ENCODE assay signal across 8 cellular contexts in genomic region chr1:28233264-28233606, GRCh38. TPM values are rescaled to one million over a fixed set of nuclear protein-coding genes. Genes with fewer than 3 reads are reported as not detected.
DNase-seq lines count a peak whose midpoint lies in the region; ATAC-seq, FAIRE-seq and TF ChIP-seq lines count a peak whose summit lies in the region.

No MANE protein-coding gene starts in this region.

- no peaks in the 10 kb centered on the region; the same call in 1 of the 2 replicates for H4K20me1 ChIP-seq in PC-9 (ENCODE audit: insufficient read depth)
- H4K20me1 ChIP-seq in endothelial cell of umbilical vein (replicated peaks; ENCODE audit: control insufficient read depth, extremely low read depth, insufficient read depth, low read length), result no peaks in the 10 kb centered on the region

- H3K36me3 ChIP-seq in CD8-positive, alpha-beta T cell (ENCODE audit: insufficient read depth, low read length), result peaks cover 2% of the 10 kb centered on the region
- H3K36me3 ChIP-seq in PC-9 (ENCODE audit: low read depth) (0 out of 2 replicates have a peak, but pooled peaks cover 4% of the 10 kb centered on the region), endothelial cell of umbilical vein (ENCODE audit: control insufficient read depth in 2 of 2, extremely low read depth in 1 of 2, insufficient read depth in 2 of 2, low read length in 2 of 2) (peaks cover 0 to 6% of the 10 kb centered on the region in 2 experiments), pancreas (peaks cover 0 to 6% (median 0%) of the 10 kb centered on the region in 3 donors)

- no peak overlapping the region for H3K9ac ChIP-seq in endothelial cell of umbilical vein (replicated peaks; ENCODE audit: extremely low read depth, insufficient read depth, low read length)

- H3F3A ChIP-seq in PC-9 (ENCODE audit: insufficient read depth, low read depth), result no peaks in the 10 kb centered on the region

- dilution Hi-C loops in endothelial cell of umbilical vein (cut with MboI; ENCODE audit: extremely low pct_ligation_motif_present, low sequenced_read_pairs), result no loop called here

- no peaks in the 10 kb centered on the region for H3K27me3 ChIP-seq in CD8-positive, alpha-beta T cell (ENCODE audit: insufficient read depth, low read length)
- no peaks in the 10 kb centered on the region for H3K27me3 ChIP-seq in PC-9 (ENCODE audit: insufficient read depth, low read depth)
- H3K27me3 ChIP-seq in endothelial cell of umbilical vein (ENCODE audit: control insufficient read depth in 2 of 2, insufficient read depth in 2 of 2, low read length in 2 of 2), result no peaks in the 10 kb centered on the region
- no peaks in the 10 kb centered on the region for H3K27me3 ChIP-seq in pancreas

- H3K9me1 ChIP-seq in endothelial cell of umbilical vein (replicated peaks; ENCODE audit: control insufficient read depth, extremely low read depth, insufficient read depth, low read length), result no peaks in the 10 kb centered on the region

- peak overlapping the region; percentile 84 for H3K4me2 ChIP-seq in PC-9
- no peak overlapping the region for H3K4me2 ChIP-seq in endothelial cell of umbilical vein (ENCODE audit: insufficient read depth, low read length)

- no peak overlapping the region for H3K27ac ChIP-seq in CD8-positive, alpha-beta T cell (ENCODE audit: low read depth, low read length)
- no peak overlapping the region for H3K27ac ChIP-seq in PC-9
- no peak overlapping the region for H3K27ac ChIP-seq in endothelial cell of umbilical vein (ENCODE audit: insufficient read depth, low read depth, low read length)
- H3K27ac ChIP-seq in pancreas, result peak overlapping the region in 2 of 4 donors; percentile 52 to 62

- no peak for TF ChIP-seq POLR2A in endothelial cell of umbilical vein (IDR thresholded peaks at IDR 0.05; ENCODE audit: low read depth, low read length)

- no peak for ATAC-seq in CD8-positive, alpha-beta T cell
- ATAC-seq in pancreas, result no peak

- BruUV-seq in PC-9 (replicated peaks; lab: Mats Ljungman, UMichigan), result no TSS peak
- BruUV-seq in endothelial cell of umbilical vein (replicated peaks; lab: Mats Ljungman, UMichigan), result no TSS peak

- H3K4me3 ChIP-seq in CD8-positive, alpha-beta T cell (ENCODE audit: low read depth, low read length), result peak overlapping the region; percentile 93
- H3K4me3 ChIP-seq in PC-9, result peak overlapping the region; percentile 98; the same call in 1 of the 2 replicates
- peak overlapping the region in 1 of 3 experiments; percentile 97 for H3K4me3 ChIP-seq in endothelial cell of umbilical vein (replicated peaks in 1 of 3; ENCODE audit: insufficient read depth in 1 of 3, low read depth in 1 of 3, low read length in 3 of 3)
- peak overlapping the region in 3 of 4 donors; percentile 83 to 91 (median 85) for H3K4me3 ChIP-seq in pancreas

- TF ChIP-seq CTCF in CD8-positive, alpha-beta T cell (IDR thresholded peaks at IDR 0.05), result no peak
- TF ChIP-seq CTCF in PC-9 (conservative IDR thresholded peaks at IDR 0.05), result no peak
- TF ChIP-seq CTCF in endothelial cell of umbilical vein (IDR thresholded peaks at IDR 0.05; ENCODE audit: extremely low read depth in 1 of 2, insufficient read depth in 1 of 2, low read depth in 1 of 2, low read length in 2 of 2), result no peak
- no peak for TF ChIP-seq CTCF in pancreas (IDR thresholded peaks at IDR 0.05)

- H3K9me2 ChIP-seq in PC-9 (ENCODE audit: insufficient read depth), result no peaks in the 10 kb centered on the region

- DNase-seq in CD8-positive, alpha-beta T cell, result no peak
- no peak for DNase-seq in PC-9
- DNase-seq in endothelial cell of umbilical vein (ENCODE audit: low read depth, low spot score), result no peak
- DNase-seq in pancreas, result peak in 1 of 6 donors; percentile 31
- DNase-seq in SIG-M5 treated with dmso at 0.1 percent for 504 hours (lab: John Stamatoyannopoulos, UW; ENCODE audit: unreplicated experiment), result no peak
- DNase-seq in SHP77 treated with DMSO at 0.1 percent for 48 hours (lab: John Stamatoyannopoulos, UW), result no peak
- DNase-seq in occipital lobe (lab: John Stamatoyannopoulos, UW), result no peak
- DNase-seq in D341Med (ENCODE audit: low spot score), result no peak

- H3K9me3 Mint-ChIP-seq in CD8-positive, alpha-beta T cell, result no peaks in the 10 kb centered on the region

- no peaks in the 10 kb centered on the region for H3K9me3 ChIP-seq in CD8-positive, alpha-beta T cell (ENCODE audit: low read length)
- H3K9me3 ChIP-seq in PC-9 (ENCODE audit: insufficient read depth, low read depth) (no peaks in the 10 kb centered on the region), endothelial cell of umbilical vein (replicated peaks; ENCODE audit: control insufficient read depth, insufficient read depth, low read length) (no peaks in the 10 kb centered on the region), pancreas (no peaks in the 10 kb centered on the region)

- peak; percentile 48 for FAIRE-seq in endothelial cell of umbilical vein (lab: Jason Lieb, UNC)
- FAIRE-seq in pancreas (lab: Jason Lieb, UNC), result no peak

- H2AFZ ChIP-seq in PC-9, result peak overlapping the region; percentile 87; the same call in 1 of the 2 replicates
- peak overlapping the region; percentile 68 for H2AFZ ChIP-seq in endothelial cell of umbilical vein (ENCODE audit: low read depth, low read length)

- POLR2A ChIA-PET in CD8-positive, alpha-beta T cell (lab: Charles Lee), result interaction anchor here (0.6 to 4.7 kb wide), 5 partner anchors 12 to 507 kb away, joined by 3 to 63 read pairs (median 4); partner anchors contain the start of genes MED18 and STX12
- POLR2A ChIA-PET in PC-9 (lab: Charles Lee; ENCODE audit: unreplicated experiment), result no interaction called here
- POLR2A ChIA-PET in endothelial cell of umbilical vein (lab: Charles Lee), result no interaction called here

- 54 to 56% methylated on average over 14 of the region's 14 CpGs for WGBS in pancreas, 2 donors

- H3K27me3 Mint-ChIP-seq in CD8-positive, alpha-beta T cell (ENCODE audit: low read depth), result no peaks in the 10 kb centered on the region

- H3K36me3 Mint-ChIP-seq in CD8-positive, alpha-beta T cell, result peaks cover 24% of the 10 kb centered on the region

- peak overlapping the region; percentile 52 for H3K27ac Mint-ChIP-seq in CD8-positive, alpha-beta T cell

- H3K4me1 ChIP-seq in CD8-positive, alpha-beta T cell (ENCODE audit: insufficient read depth, low read length), result peaks cover 45% of the 10 kb centered on the region
- H3K4me1 ChIP-seq in PC-9 (replicated peaks; ENCODE audit: insufficient read depth) (peaks cover 9% of the 10 kb centered on the region; the same call in 1 of the 2 replicates), endothelial cell of umbilical vein (ENCODE audit: control insufficient read depth, extremely low read depth, insufficient read depth, low read length) (peaks cover 17% of the 10 kb centered on the region), pancreas (peaks cover 5 to 15% (median 5%) of the 10 kb centered on the region in 3 donors)

- peaks cover 30% of the 10 kb centered on the region for H3K4me1 Mint-ChIP-seq in CD8-positive, alpha-beta T cell (ENCODE audit: low read depth)

- H3K4me3 Mint-ChIP-seq in CD8-positive, alpha-beta T cell, result peak overlapping the region; percentile 65

- intact Hi-C loops in CD8-positive, alpha-beta T cell (cut with DNase I, micrococcal nuclease), result loop anchor here (1.0 to 5.0 kb wide), 7 partner anchors 14 to 504 kb away; partner anchors contain the start of genes SESN2 (in 2 of the 2), MED18 (in 1 of the 2), TRNAU1AP (in 1 of the 2) and YTHDF2 (in 1 of the 2)
- intact Hi-C loops in PC-9 (cut with micrococcal nuclease; ENCODE audit: unreplicated experiment) (no loop called here), endothelial cell of umbilical vein (cut with micrococcal nuclease) (loop anchor here (2.0 kb wide), 1 partner anchor 26 kb away; the partner anchor contains the start of gene SESN2), pancreas (cut with DNase I) (no loop called here)

- peaks cover 47% of the 10 kb centered on the region for H3K79me2 ChIP-seq in PC-9 (ENCODE audit: low read depth)
- H3K79me2 ChIP-seq in endothelial cell of umbilical vein (ENCODE audit: control insufficient read depth, insufficient read depth, low read length), result peaks cover 51% of the 10 kb centered on the region

- CTCF ChIA-PET in CD8-positive, alpha-beta T cell (lab: Charles Lee), result interaction anchor here (1.0 kb wide), 1 partner anchor 142 kb away, joined by 3 read pairs; no protein-coding TSS in a partner anchor
- CTCF ChIA-PET in PC-9 (lab: Charles Lee) (no interaction called here), endothelial cell of umbilical vein (lab: Charles Lee) (no interaction called here)

RNA-seq across cellular contexts. Expression of gene DNAJC8, which starts 0.4 kb away (rescaled TPM):
- total RNA-seq in CD8-positive, alpha-beta T cell, result 10 to 100 TPM; 57.1 to 64.2 TPM
- total RNA-seq in PC-9 (2021) (48.4 and 61.4 TPM in 2 replicates), endothelial cell of umbilical vein (101 and 106 TPM in 2 replicates), pancreas (10 to 100 TPM; 12.1 to 30.8 (median 16.6) TPM), occipital lobe (36.7 TPM)
- polyA plus RNA-seq in endothelial cell of umbilical vein (71.0 and 73.3 TPM in 2 replicates), pancreas (10 to 100 TPM; 23.5 to 45.1 TPM)
- polyA plus RNA-seq in endothelial cell of umbilical vein (2011; cell fraction: cytosol; rRNA removed), result 80.2 and 85.5 TPM in 2 replicates
- polyA plus RNA-seq in endothelial cell of umbilical vein (2011; cell fraction: nucleus; rRNA removed), result 50.4 and 78.2 TPM in 2 replicates
- 90.4 and 112 TPM in 2 replicates for polyA plus RNA-seq in endothelial cell of umbilical vein (2012)
- polyA minus RNA-seq in endothelial cell of umbilical vein, result 29.0 and 30.5 TPM in 2 replicates
- polyA minus RNA-seq in endothelial cell of umbilical vein (2011; cell fraction: cytosol; rRNA and poly(A)+ RNA removed), result 21.0 TPM
- 11.0 and 17.1 TPM in 2 replicates for polyA minus RNA-seq in endothelial cell of umbilical vein (2011; cell fraction: nucleus; rRNA and poly(A)+ RNA removed)

RNA-seq across cellular contexts. Expression of gene ATP5IF1, which starts 2.7 kb away (rescaled TPM):
- total RNA-seq in CD8-positive, alpha-beta T cell, result 10 to 100 TPM; 66.1 to 69.3 TPM
- total RNA-seq in PC-9 (2021), result 125 and 146 TPM in 2 replicates
- total RNA-seq in endothelial cell of umbilical vein, result 133 and 144 TPM in 2 replicates
- 161 and 243 TPM in 2 replicates for polyA plus RNA-seq in endothelial cell of umbilical vein
- polyA plus RNA-seq in endothelial cell of umbilical vein (2011; cell fraction: cytosol; rRNA removed), result 260 and 299 TPM in 2 replicates
- polyA plus RNA-seq in endothelial cell of umbilical vein (2011; cell fraction: nucleus; rRNA removed), result 85.8 and 95.8 TPM in 2 replicates
- 201 and 213 TPM in 2 replicates for polyA plus RNA-seq in endothelial cell of umbilical vein (2012)
- polyA minus RNA-seq in endothelial cell of umbilical vein, result 41.7 and 66.9 TPM in 2 replicates
- 187 TPM for polyA minus RNA-seq in endothelial cell of umbilical vein (2011; cell fraction: cytosol; rRNA and poly(A)+ RNA removed)
- polyA minus RNA-seq in endothelial cell of umbilical vein (2011; cell fraction: nucleus; rRNA and poly(A)+ RNA removed), result 9.5 and 16.1 TPM in 2 replicates
- 10 to 100 TPM; 37.9 to 64.0 (median 53.9) TPM for total RNA-seq in pancreas
- polyA plus RNA-seq in pancreas, result 100 to 1,000 TPM; 204 to 239 TPM
- 34.5 TPM for total RNA-seq in occipital lobe

RNA-seq across cellular contexts. Expression of gene SESN2, which starts 26.1 kb away (rescaled TPM):
- 10 to 100 TPM; 15.0 to 15.3 TPM for total RNA-seq in CD8-positive, alpha-beta T cell
- 10.3 and 12.2 TPM in 2 replicates for total RNA-seq in PC-9 (2021)
- total RNA-seq in endothelial cell of umbilical vein, result 13.1 and 13.2 TPM in 2 replicates
- polyA plus RNA-seq in endothelial cell of umbilical vein, result 11.6 and 14.4 TPM in 2 replicates
- polyA plus RNA-seq in endothelial cell of umbilical vein (2011; cell fraction: cytosol; rRNA removed), result 9.2 and 10.6 TPM in 2 replicates
- polyA plus RNA-seq in endothelial cell of umbilical vein (2011; cell fraction: nucleus; rRNA removed), result 9.0 and 10.6 TPM in 2 replicates
- polyA plus RNA-seq in endothelial cell of umbilical vein (2012), result 10.3 and 11.3 TPM in 2 replicates
- 10.5 and 12.4 TPM in 2 replicates for polyA minus RNA-seq in endothelial cell of umbilical vein
- polyA minus RNA-seq in endothelial cell of umbilical vein (2011; cell fraction: cytosol; rRNA and poly(A)+ RNA removed), result 22.2 TPM
- polyA minus RNA-seq in endothelial cell of umbilical vein (2011; cell fraction: nucleus; rRNA and poly(A)+ RNA removed), result 3.8 and 4.9 TPM in 2 replicates
- total RNA-seq in pancreas, result 10 to 100 TPM in 1 of 6 donors, 1 to 10 TPM in 5; 4.0 to 38.3 (median 7.3) TPM
- 1 to 10 TPM; 5.7 to 9.7 TPM for polyA plus RNA-seq in pancreas
- total RNA-seq in occipital lobe, result 5.1 TPM

RNA-seq across cellular contexts. Expression of gene PTAFR, which starts 56.7 kb away (rescaled TPM):
- under 1 TPM; 0.08 to 0.17 TPM for total RNA-seq in CD8-positive, alpha-beta T cell
- total RNA-seq in PC-9 (2021) (7.6 and 12.2 TPM in 2 replicates), endothelial cell of umbilical vein (0.18 and 0.20 TPM in 2 replicates), pancreas (10 to 100 TPM in 1 of 6 donors, 1 to 10 TPM in 2, under 1 TPM in 3; 0.37 to 13.7 (median 1.4) TPM), occipital lobe (4.7 TPM)
- polyA plus RNA-seq in endothelial cell of umbilical vein (0.32 and 0.33 TPM in 2 replicates), pancreas (1 to 10 TPM in 1 of 2 donors, under 1 TPM in 1; 0.76 to 1.0 TPM)
- polyA plus RNA-seq in endothelial cell of umbilical vein (2011; cell fraction: cytosol; rRNA removed), result 0.16 and 0.31 TPM in 2 replicates
- 0.28 and 0.31 TPM in 2 replicates for polyA plus RNA-seq in endothelial cell of umbilical vein (2011; cell fraction: nucleus; rRNA removed)
- 0.24 and 0.27 TPM in 2 replicates for polyA plus RNA-seq in endothelial cell of umbilical vein (2012)
- polyA minus RNA-seq in endothelial cell of umbilical vein, result 0.12 and 0.28 TPM in 2 replicates
- polyA minus RNA-seq in endothelial cell of umbilical vein (2011; cell fraction: cytosol; rRNA and poly(A)+ RNA removed), result not detected
- polyA minus RNA-seq in endothelial cell of umbilical vein (2011; cell fraction: nucleus; rRNA and poly(A)+ RNA removed), result 0.10 TPM in 1 of 2 replicates, not detected in the other

Comparison
In these comparisons a context has a peak if more than half of its experiments do, and no peak if none do; other contexts are left out.
1. intact Hi-C loops: an anchor here in CD8-positive, alpha-beta T cell (1.0 to 5.0 kb wide) and endothelial cell of umbilical vein (2.0 kb wide); none called in PC-9 and pancreas.